In genomic region chr17:75808549-75808904, GRCh38 we compare ENCODE assay signal across 12 cellular contexts. TPM values are rescaled to one million over a fixed set of nuclear protein-coding genes. Genes with fewer than 3 reads are reported as not detected.
DNase-seq lines count a peak whose midpoint lies in the region; ATAC-seq, FAIRE-seq and TF ChIP-seq lines count a peak whose summit lies in the region.
"Had no signal": no experiment of that assay in that cellular context is flagged by ENCODE, and none has a peak within 500 bp of the region (broad histone marks: within the 10 kb centered on the region; RNA-seq: fewer than 3 reads in every experiment).

No MANE protein-coding gene starts in this region.

- H3K9me1 ChIP-seq in keratinocyte (ENCODE audit: control insufficient read depth, extremely low read depth, insufficient read depth, low read length) = peaks cover 3% of the 10 kb centered on the region

- FAIRE-seq in keratinocyte (lab: Jason Lieb, UNC) = no peak
- FAIRE-seq: endometrium had no signal

- peaks cover 13 to 33% of the 10 kb centered on the region in 2 donors for H3K4me1 Mint-ChIP-seq in stimulated activated naive B cell treated with anti-CD40 and anti-IgM and Interleukin-4, amounts not matched to agents 10 μg/mL and 1 μg/mL and 100 μg/mL, for 72 hours
- H3K4me1 Mint-ChIP-seq in CD4-positive, alpha-beta T cell (ENCODE audit: low read depth) = peaks cover 8% of the 10 kb centered on the region

- peak overlapping the region; percentile 74 for H3K27ac ChIP-seq in HEK293 (ENCODE audit: extremely low read depth, low read depth, low read length)
- peak overlapping the region; percentile 29 for H3K27ac ChIP-seq in keratinocyte (ENCODE audit: control insufficient read depth, insufficient read depth, low read length)
- H3K27ac ChIP-seq in CD4-positive, alpha-beta T cell (ENCODE audit: low read depth, low read length) = no peak overlapping the region
- H3K27ac ChIP-seq: HL-60, upper lobe of left lung had no signal

- no peaks in the 10 kb centered on the region for H3K79me2 ChIP-seq in keratinocyte (ENCODE audit: control insufficient read depth, insufficient read depth, low read length)

- ATAC-seq in stimulated activated naive B cell treated with anti-CD40 and anti-IgM and Interleukin-4, amounts not matched to agents 10 μg/mL and 1 μg/mL and 100 μg/mL, for 72 hours (replicated peaks) = peak in 1 of 2 donors; percentile 13
- no peak for ATAC-seq in CD4-positive, alpha-beta T cell (ENCODE audit: poor library complexity)
- ATAC-seq in HG03139 (IDR thresholded peaks at IDR 0.05; ENCODE audit: unreplicated experiment) = no peak

- H2AFZ ChIP-seq in keratinocyte (ENCODE audit: control insufficient read depth, low read length) = peak overlapping the region; percentile 27

- H3K4me3 ChIP-seq in HEK293 (ENCODE audit: low read depth, low read length) (no peak overlapping the region), adipocyte (ENCODE audit: low read length) (no peak overlapping the region), keratinocyte (ENCODE audit: control insufficient read depth in 2 of 3, extremely low read depth in 1 of 3, insufficient read depth in 2 of 3, low read depth in 1 of 3, low read length in 3 of 3) (no peak overlapping the region)
- H3K4me3 ChIP-seq: upper lobe of left lung had no signal

- peaks cover 17 to 27% of the 10 kb centered on the region in 2 donors for H3K36me3 Mint-ChIP-seq in stimulated activated naive B cell treated with anti-CD40 and anti-IgM and Interleukin-4, amounts not matched to agents 10 μg/mL and 1 μg/mL and 100 μg/mL, for 72 hours
- H3K36me3 Mint-ChIP-seq in CD4-positive, alpha-beta T cell (ENCODE audit: low read depth) = peaks cover 38% of the 10 kb centered on the region

- peaks cover 9% of the 10 kb centered on the region for H3K4me1 ChIP-seq in HEK293 (ENCODE audit: control insufficient read depth, insufficient read depth, low read length)
- peaks cover 18% of the 10 kb centered on the region for H3K4me1 ChIP-seq in adipocyte (ENCODE audit: control insufficient read depth, insufficient read depth, low read length)
- peaks cover 21% of the 10 kb centered on the region for H3K4me1 ChIP-seq in keratinocyte (ENCODE audit: control insufficient read depth, extremely low read depth, insufficient read depth, low read length)
- H3K4me1 ChIP-seq: upper lobe of left lung had no signal

- TF ChIP-seq CTCF in HEK293 (tag by site-specific recombination; IDR thresholded peaks at IDR 0.05) (no peak), keratinocyte (optimal IDR thresholded peaks at IDR 0.05 in 1 of 3, IDR thresholded peaks at IDR 0.05 in 1 of 3, conservative IDR thresholded peaks at IDR 0.05 in 1 of 3; ENCODE audit: extremely low read depth in 1 of 3, insufficient read depth in 2 of 3, low read length in 3 of 3) (no peak)
- TF ChIP-seq CTCF in CD4-positive, alpha-beta T cell (IDR thresholded peaks at IDR 0.05) = no peak

- H3K27me3 Mint-ChIP-seq in stimulated activated naive B cell treated with anti-CD40 and anti-IgM and Interleukin-4, amounts not matched to agents 10 μg/mL and 1 μg/mL and 100 μg/mL, for 72 hours = no peaks in the 10 kb centered on the region
- H3K27me3 Mint-ChIP-seq in CD4-positive, alpha-beta T cell = no peaks in the 10 kb centered on the region
- H3K27me3 Mint-ChIP-seq: activated CD4-positive, alpha-beta T cell treated with anti-CD3 and anti-CD28 coated beads, Interleukin-2, amount 10 ng/mL, durations not matched to agents 7 days and 5 days had no signal

- intact Hi-C loops in CD4-positive, alpha-beta T cell (cut with DNase I, micrococcal nuclease) = no loop called here

- POLR2A ChIA-PET in HEK293 (lab: Yijun Ruan, JAX) = interaction anchor here (0.6 to 2.8 kb wide), 4 partner anchors 9 to 311 kb away, joined by 3 to 19 read pairs (median 6); no protein-coding TSS in a partner anchor
- POLR2A ChIA-PET in CD4-positive, alpha-beta T cell (lab: Charles Lee) = interaction anchor here (0.6 kb wide), 1 partner anchor 25 kb away, joined by 3 read pairs; no protein-coding TSS in a partner anchor

- H3K36me3 ChIP-seq in HEK293 (ENCODE audit: control insufficient read depth in 2 of 2, insufficient read depth in 1 of 2, low read length in 2 of 2) = peaks cover 15 to 48% of the 10 kb centered on the region in 2 experiments
- H3K36me3 ChIP-seq in adipocyte (ENCODE audit: control insufficient read depth, insufficient read depth, low read length, severe bottlenecking) = peaks cover 32% of the 10 kb centered on the region
- peaks cover 2 to 3% of the 10 kb centered on the region in 2 experiments for H3K36me3 ChIP-seq in keratinocyte (ENCODE audit: control insufficient read depth in 2 of 2, extremely low read depth in 1 of 2, insufficient read depth in 2 of 2, low read length in 2 of 2)

- H3K9me3 ChIP-seq in HEK293 (ENCODE audit: control insufficient read depth, insufficient read depth, low read depth, low read length) = no peaks in the 10 kb centered on the region
- no peaks in the 10 kb centered on the region for H3K9me3 ChIP-seq in adipocyte (ENCODE audit: control insufficient read depth, low read length)
- no peaks in the 10 kb centered on the region for H3K9me3 ChIP-seq in keratinocyte (ENCODE audit: control insufficient read depth, low read depth, low read length)
- no peaks in the 10 kb centered on the region for H3K9me3 ChIP-seq in CD4-positive, alpha-beta T cell (ENCODE audit: control insufficient read depth, low read length)
- H3K9me3 ChIP-seq: upper lobe of left lung had no signal

- H3K4me3 Mint-ChIP-seq in stimulated activated naive B cell treated with anti-CD40 and anti-IgM and Interleukin-4, amounts not matched to agents 10 μg/mL and 1 μg/mL and 100 μg/mL, for 72 hours = peak overlapping the region; percentile 38 to 58
- H3K4me3 Mint-ChIP-seq in CD4-positive, alpha-beta T cell = no peak overlapping the region
- H3K4me3 Mint-ChIP-seq: activated CD4-positive, alpha-beta T cell treated with anti-CD3 and anti-CD28 coated beads, Interleukin-2, amount 10 ng/mL, durations not matched to agents 7 days and 5 days had no signal

- dilution Hi-C loops in keratinocyte (cut with MboI; ENCODE audit: extremely low pct_ligation_motif_present, low sequenced_read_pairs) = no loop called here

- H3K27me3 ChIP-seq in adipocyte (replicated peaks; ENCODE audit: control insufficient read depth, insufficient read depth, low read length) (no peaks in the 10 kb centered on the region), keratinocyte (ENCODE audit: control insufficient read depth, extremely low read depth, insufficient read depth, low read length) (no peaks in the 10 kb centered on the region)
- H3K27me3 ChIP-seq in CD4-positive, alpha-beta T cell (ENCODE audit: control insufficient read depth, insufficient read depth, low read length) = no peaks in the 10 kb centered on the region
- H3K27me3 ChIP-seq: upper lobe of left lung had no signal

- DNase-seq in adipocyte (ENCODE audit: low read depth) = no peak
- no peak for DNase-seq in keratinocyte (ENCODE audit: low read depth, low spot score)
- no peak for DNase-seq in stimulated activated naive B cell treated with anti-CD40 and anti-IgM and Interleukin-4, amounts not matched to agents 10 μg/mL and 1 μg/mL and 100 μg/mL, for 72 hours
- no peak for DNase-seq in stimulated activated CD4-positive, alpha-beta T cell treated with anti-CD3 and anti-CD28 coated beads, Interleukin-15, amount 100 ng/mL, for 24 hours
- no peak for DNase-seq in CD4-positive, alpha-beta T cell
- DNase-seq: activated CD4-positive, alpha-beta T cell treated with anti-CD3 and anti-CD28 coated beads, Interleukin-2, amount 10 ng/mL, durations not matched to agents 7 days and 5 days; NCI-H1105; upper lobe of left lung had no signal

- peak overlapping the region; percentile 92 for H3K27ac Mint-ChIP-seq in stimulated activated naive B cell treated with anti-CD40 and anti-IgM and Interleukin-4, amounts not matched to agents 10 μg/mL and 1 μg/mL and 100 μg/mL, for 72 hours
- no peak overlapping the region for H3K27ac Mint-ChIP-seq in CD4-positive, alpha-beta T cell
- H3K27ac Mint-ChIP-seq: activated CD4-positive, alpha-beta T cell treated with anti-CD3 and anti-CD28 coated beads, Interleukin-2, amount 10 ng/mL, durations not matched to agents 7 days and 5 days had no signal

- H4K20me1 ChIP-seq in keratinocyte (ENCODE audit: control insufficient read depth, extremely low read depth, insufficient read depth, low read length) = no peaks in the 10 kb centered on the region

- CTCF ChIA-PET in HEK293 (lab: Yijun Ruan, JAX) = interaction anchor here (1.2 to 1.8 kb wide), 3 partner anchors 19 to 37 kb away, joined by 4 to 10 read pairs (median 5); no protein-coding TSS in a partner anchor
- CTCF ChIA-PET in CD4-positive, alpha-beta T cell (lab: Charles Lee) = no interaction called here

- H3K4me2 ChIP-seq in keratinocyte (ENCODE audit: control insufficient read depth, extremely low read depth, insufficient read depth, low read depth, low read length) = no peak overlapping the region

- no peaks in the 10 kb centered on the region for H3K9me3 Mint-ChIP-seq in stimulated activated naive B cell treated with anti-CD40 and anti-IgM and Interleukin-4, amounts not matched to agents 10 μg/mL and 1 μg/mL and 100 μg/mL, for 72 hours
- no peaks in the 10 kb centered on the region for H3K9me3 Mint-ChIP-seq in CD4-positive, alpha-beta T cell
- H3K9me3 Mint-ChIP-seq: activated CD4-positive, alpha-beta T cell treated with anti-CD3 and anti-CD28 coated beads, Interleukin-2, amount 10 ng/mL, durations not matched to agents 7 days and 5 days had no signal

- peak overlapping the region; percentile 48 for H3K9ac ChIP-seq in adipocyte (ENCODE audit: low read length)
- H3K9ac ChIP-seq in keratinocyte (ENCODE audit: control insufficient read depth, extremely low read depth, insufficient read depth, low read length) = peak overlapping the region; percentile 46

RNA-seq across cellular contexts. Expression of gene UNK, which starts 23.9 kb away (rescaled TPM):
- polyA plus RNA-seq in keratinocyte = 10.4 to 13.0 TPM (median 10.9 TPM) in 3 replicates
- 5.4 TPM for polyA plus RNA-seq in keratinocyte (2011; ENCODE audit: low read depth)
- 8.0 and 11.7 TPM in 2 replicates for polyA plus RNA-seq in keratinocyte (2011; cell fraction: cytosol; rRNA removed)
- 13.5 and 17.6 TPM in 2 replicates for polyA plus RNA-seq in keratinocyte (2011; cell fraction: nucleus; rRNA removed)
- polyA plus RNA-seq in keratinocyte (2012; ENCODE audit: low replicate concordance) = 8.5 and 9.9 TPM in 2 replicates
- 7.9 to 13.9 TPM (median 8.5 TPM) in 3 replicates for polyA minus RNA-seq in keratinocyte
- polyA minus RNA-seq in keratinocyte (2011; cell fraction: cytosol; rRNA and poly(A)+ RNA removed) = 7.9 TPM
- 8.9 and 16.8 TPM in 2 replicates for polyA minus RNA-seq in keratinocyte (2011; cell fraction: nucleus; rRNA and poly(A)+ RNA removed)
- 10 to 100 TPM; 33.7 to 36.1 TPM for total RNA-seq in CD4-positive, alpha-beta T cell

RNA-seq across cellular contexts. Expression of gene UNC13D, which starts 35.7 kb away (rescaled TPM):
- 0.25 to 0.79 TPM (median 0.36 TPM) in 3 replicates for polyA plus RNA-seq in keratinocyte
- polyA plus RNA-seq in keratinocyte (2011; ENCODE audit: low read depth) = 0.55 TPM
- 0.23 and 0.35 TPM in 2 replicates for polyA plus RNA-seq in keratinocyte (2011; cell fraction: cytosol; rRNA removed)
- polyA plus RNA-seq in keratinocyte (2011; cell fraction: nucleus; rRNA removed) = 1.0 and 2.1 TPM in 2 replicates
- polyA plus RNA-seq in keratinocyte (2012; ENCODE audit: low replicate concordance) = 0.80 and 1.8 TPM in 2 replicates
- polyA minus RNA-seq in keratinocyte = 0.56 to 3.9 TPM (median 2.7 TPM) in 3 replicates
- polyA minus RNA-seq in keratinocyte (2011; cell fraction: cytosol; rRNA and poly(A)+ RNA removed) = 1.5 TPM
- 1.1 and 2.3 TPM in 2 replicates for polyA minus RNA-seq in keratinocyte (2011; cell fraction: nucleus; rRNA and poly(A)+ RNA removed)
- total RNA-seq in CD4-positive, alpha-beta T cell = 100 to 1,000 TPM; 110 to 112 TPM

RNA-seq across cellular contexts. Expression of gene GALK1, which starts 43.5 kb away (rescaled TPM):
- 1.1 to 5.2 TPM (median 1.3 TPM) in 3 replicates for polyA plus RNA-seq in keratinocyte
- 1.7 TPM for polyA plus RNA-seq in keratinocyte (2011; ENCODE audit: low read depth)
- 0.78 and 2.1 TPM in 2 replicates for polyA plus RNA-seq in keratinocyte (2011; cell fraction: cytosol; rRNA removed)
- polyA plus RNA-seq in keratinocyte (2011; cell fraction: nucleus; rRNA removed) = 1.9 and 2.7 TPM in 2 replicates
- 3.2 and 6.6 TPM in 2 replicates for polyA plus RNA-seq in keratinocyte (2012; ENCODE audit: low replicate concordance)
- polyA minus RNA-seq in keratinocyte = 1.9 to 4.6 TPM (median 3.0 TPM) in 3 replicates
- 16.7 TPM for polyA minus RNA-seq in keratinocyte (2011; cell fraction: cytosol; rRNA and poly(A)+ RNA removed)
- polyA minus RNA-seq in keratinocyte (2011; cell fraction: nucleus; rRNA and poly(A)+ RNA removed) = 3.6 and 4.4 TPM in 2 replicates
- total RNA-seq in CD4-positive, alpha-beta T cell = 1 to 10 TPM; 5.9 to 6.0 TPM

RNA-seq across cellular contexts. Expression of gene WBP2, which starts 46.6 kb away (rescaled TPM):
- polyA plus RNA-seq in keratinocyte = 17.0 to 41.4 TPM (median 23.3 TPM) in 3 replicates
- polyA plus RNA-seq in keratinocyte (2011; ENCODE audit: low read depth) = 96.6 TPM
- 21.2 and 27.5 TPM in 2 replicates for polyA plus RNA-seq in keratinocyte (2011; cell fraction: cytosol; rRNA removed)
- polyA plus RNA-seq in keratinocyte (2011; cell fraction: nucleus; rRNA removed) = 26.9 and 37.0 TPM in 2 replicates
- polyA plus RNA-seq in keratinocyte (2012; ENCODE audit: low replicate concordance) = 66.2 and 117 TPM in 2 replicates
- 16.5 to 43.8 TPM (median 26.9 TPM) in 3 replicates for polyA minus RNA-seq in keratinocyte
- polyA minus RNA-seq in keratinocyte (2011; cell fraction: cytosol; rRNA and poly(A)+ RNA removed) = 35.9 TPM
- 15.3 and 24.4 TPM in 2 replicates for polyA minus RNA-seq in keratinocyte (2011; cell fraction: nucleus; rRNA and poly(A)+ RNA removed)
- 100 to 1,000 TPM in 1 of 2 experiments, 10 to 100 TPM in 1; 98.5 to 114 TPM for total RNA-seq in CD4-positive, alpha-beta T cell
